18 cellular contexts compared by ENCODE assay signal in the genomic region with DNA sequence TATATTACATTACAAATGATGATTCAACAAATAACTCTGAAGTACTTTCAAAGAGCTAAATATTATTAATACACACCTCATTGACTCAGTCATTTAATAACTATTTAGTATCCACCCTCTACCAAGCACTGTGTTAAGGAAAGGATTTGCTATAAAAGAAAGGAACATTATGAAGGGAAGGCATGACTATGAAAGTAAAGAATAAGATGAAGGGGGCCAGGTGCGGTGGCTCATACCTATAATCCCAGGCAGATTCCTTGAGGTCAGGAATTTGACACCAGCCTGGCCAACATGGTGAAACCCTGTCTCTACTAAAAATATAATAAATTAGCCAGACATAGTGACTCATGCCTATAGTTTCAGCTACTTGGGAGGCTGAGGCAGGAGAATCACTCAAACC.
DNase-seq lines count a peak whose midpoint lies in the region; ATAC-seq and TF ChIP-seq lines count a peak whose summit lies in the region.
"Had no signal": no experiment of that assay in that cellular context is flagged by ENCODE, and none has a peak within 500 bp of the region (broad histone marks: within the 10 kb centered on the region; RNA-seq: fewer than 3 reads in every experiment).

No MANE protein-coding gene starts in this region.

- no peaks in the 10 kb centered on the region for H3K27me3 ChIP-seq in PC-3 (ENCODE audit: low read length)
- H3K27me3 ChIP-seq: BLaER1 treated with 17β-estradiol and CSF1 and Interleukin-3, amounts not matched to agents 10 nM and 100 nM; Peyer's patch had no signal

- H3K4me3 ChIP-seq in PC-3 (ENCODE audit: low read length) = no peak overlapping the region
- H3K4me3 ChIP-seq: A549; BLaER1 treated with 17β-estradiol and CSF1 and Interleukin-3, amounts not matched to agents 10 nM and 100 nM; K562; Peyer's patch had no signal

- no peak for TF ChIP-seq CTCF in Calu3 (IDR thresholded peaks at IDR 0.05; ENCODE audit: unreplicated experiment)
- TF ChIP-seq CTCF in PC-3 (conservative IDR thresholded peaks at IDR 0.05; ENCODE audit: low read depth, low read length) = no peak
- TF ChIP-seq CTCF in chondrocyte (IDR thresholded peaks at IDR 0.05) = no peak

- H3K4me3 Mint-ChIP-seq in Calu3 (ENCODE audit: low read depth, unreplicated experiment) (no peak overlapping the region), chondrocyte (ENCODE audit: unreplicated experiment) (peak overlapping the region; percentile 26)
- H3K4me3 Mint-ChIP-seq: CD8-positive, alpha-beta memory T cell had no signal

- no peaks in the 10 kb centered on the region for H3K9me3 ChIP-seq in PC-3 (ENCODE audit: low read length)
- H3K9me3 ChIP-seq: A549, Peyer's patch had no signal

- H3K36me3 ChIP-seq in PC-3 (ENCODE audit: low read depth, low read length) = no peaks in the 10 kb centered on the region
- H3K36me3 ChIP-seq: BLaER1 treated with 17β-estradiol and CSF1 and Interleukin-3, amounts not matched to agents 10 nM and 100 nM; Peyer's patch had no signal

- no peaks in the 10 kb centered on the region for H3K9me2 ChIP-seq in PC-3 (replicated peaks; ENCODE audit: low read length)

- H3K79me2 ChIP-seq in PC-3 (ENCODE audit: low read length) = no peaks in the 10 kb centered on the region

- H3K9ac ChIP-seq in PC-3 (ENCODE audit: low read length) = no peak overlapping the region
- H3K9ac ChIP-seq: BLaER1 treated with 17β-estradiol and CSF1 and Interleukin-3, amounts not matched to agents 10 nM and 100 nM had no signal

- no peaks in the 10 kb centered on the region for H3F3A ChIP-seq in PC-3 (ENCODE audit: low read length, unreplicated experiment)

- CTCF ChIA-PET in Calu3 (lab: Charles Lee) (interaction anchor here (0.6 kb wide), 1 partner anchor 20 kb away, joined by 3 read pairs; no protein-coding TSS in a partner anchor), PC-3 (lab: Charles Lee) (interaction anchor here (0.6 kb wide), 1 partner anchor 240 kb away, joined by 5 read pairs; no protein-coding TSS in a partner anchor)

- DNase-seq in Calu3 = peak; percentile 14
- DNase-seq in PC-3 = peak; percentile 60
- DNase-seq in chondrocyte (ENCODE audit: low spot score) = no peak
- peak; percentile 18 for DNase-seq in myocyte (ENCODE audit: low read depth)
- DNase-seq in GM19240 (ENCODE audit: insufficient read length, low spot score) = no peak
- DNase-seq in NCI-H2196 (lab: John Stamatoyannopoulos, UW; ENCODE audit: unreplicated experiment) = no peak
- DNase-seq: CD8-positive, alpha-beta memory T cell; GF-D8; NCI-H1436 treated with DMSO at 0.1 percent for 48 hours; NCI-H2081; NCI-H510A treated with DMSO at 0.1 percent for 48 hours; NCI-H82; Peyer's patch; SHP77 had no signal

- no peaks in the 10 kb centered on the region for H4K20me1 ChIP-seq in PC-3 (ENCODE audit: low read length)
- H4K20me1 ChIP-seq: BLaER1 treated with 17β-estradiol and CSF1 and Interleukin-3, amounts not matched to agents 10 nM and 100 nM had no signal

- H3K27me3 Mint-ChIP-seq in Calu3 (ENCODE audit: unreplicated experiment) = no peaks in the 10 kb centered on the region
- no peaks in the 10 kb centered on the region for H3K27me3 Mint-ChIP-seq in chondrocyte (ENCODE audit: low read depth)

- H3K36me3 Mint-ChIP-seq in Calu3 (ENCODE audit: insufficient read depth, unreplicated experiment) (no peaks in the 10 kb centered on the region), chondrocyte (ENCODE audit: low read depth) (peaks cover 2% of the 10 kb centered on the region)
- H3K36me3 Mint-ChIP-seq: CD8-positive, alpha-beta memory T cell had no signal

- BruUV-seq in Calu3 (replicated peaks; lab: Mats Ljungman, UMichigan) = no TSS peak
- BruUV-seq in PC-3 (replicated peaks; lab: Mats Ljungman, UMichigan) = no TSS peak

- no peak overlapping the region for H2AFZ ChIP-seq in PC-3 (ENCODE audit: low read length)

- peaks cover 11% of the 10 kb centered on the region for H3K4me1 ChIP-seq in PC-3 (ENCODE audit: insufficient read depth, low read length)
- H3K4me1 ChIP-seq: A549; BLaER1 treated with 17β-estradiol and CSF1 and Interleukin-3, amounts not matched to agents 10 nM and 100 nM; Peyer's patch had no signal

- no peak overlapping the region for H3K4me2 ChIP-seq in PC-3 (ENCODE audit: low read length)
- H3K4me2 ChIP-seq: A549; BLaER1 treated with 17β-estradiol and CSF1 and Interleukin-3, amounts not matched to agents 10 nM and 100 nM had no signal

- intact Hi-C loops in Calu3 (cut with micrococcal nuclease; ENCODE audit: unreplicated experiment) = loop anchor here (10.0 kb wide), 1 partner anchor 195 kb away; no protein-coding TSS in a partner anchor
- intact Hi-C loops in PC-3 (cut with micrococcal nuclease) = no loop called here

- no peak overlapping the region for H3K27ac ChIP-seq in PC-3 (ENCODE audit: low read length)
- H3K27ac ChIP-seq: A549; BLaER1 treated with 17β-estradiol and CSF1 and Interleukin-3, amounts not matched to agents 10 nM and 100 nM; Peyer's patch had no signal

- peaks cover 3% of the 10 kb centered on the region for H3K9me3 Mint-ChIP-seq in Calu3 (ENCODE audit: low read depth, unreplicated experiment)
- H3K9me3 Mint-ChIP-seq in chondrocyte (ENCODE audit: low read depth) = peaks cover 23% of the 10 kb centered on the region

- H3K4me1 Mint-ChIP-seq in Calu3 (ENCODE audit: low read depth, unreplicated experiment) (peaks cover 45% of the 10 kb centered on the region), chondrocyte (ENCODE audit: low read depth) (no peaks in the 10 kb centered on the region)
- H3K4me1 Mint-ChIP-seq: CD8-positive, alpha-beta memory T cell had no signal

- ATAC-seq in PC-3 (peak; percentile 95), GM19351 (IDR thresholded peaks at IDR 0.05; ENCODE audit: unreplicated experiment) (no peak)
- ATAC-seq: A549, K562 had no signal

- POLR2A ChIA-PET in PC-3 (lab: Charles Lee; ENCODE audit: unreplicated experiment) = no interaction called here

- H3K27ac Mint-ChIP-seq in Calu3 (ENCODE audit: unreplicated experiment) = peak overlapping the region; percentile 29
- H3K27ac Mint-ChIP-seq in chondrocyte (ENCODE audit: unreplicated experiment) = no peak overlapping the region
- H3K27ac Mint-ChIP-seq: CD8-positive, alpha-beta memory T cell had no signal

Comparison
In these comparisons a context has a peak if more than half of its experiments do, and no peak if none do; other contexts are left out.
1. DNase-seq: peak in Calu3 (single experiment), PC-3 (single experiment) and myocyte (single experiment); none in chondrocyte (single experiment), GM19240 (single experiment) and NCI-H2196 (single experiment).